In genomic region chr10:46052791-46053375, GRCh38 we compare ENCODE assay signal across 20 cellular contexts. TPM values are rescaled to one million over a fixed set of nuclear protein-coding genes. Genes with fewer than 3 reads are reported as not detected.
"Had no signal": no experiment of that assay in that cellular context is flagged by ENCODE, and none has a peak within 500 bp of the region (broad histone marks: within the 10 kb centered on the region; RNA-seq: fewer than 3 reads in every experiment).

No MANE protein-coding gene starts in this region.

- H3K4me3 ChIP-seq: breast epithelium, dorsolateral prefrontal cortex, gastroesophageal sphincter, lung, testis had no signal

- H3K27ac ChIP-seq: breast epithelium, dorsolateral prefrontal cortex, gastroesophageal sphincter, testis had no signal

- H3K27ac Mint-ChIP-seq: activated CD4-positive, alpha-beta memory T cell treated with anti-CD3 and anti-CD28 coated beads for 36 hours; activated naive CD8-positive, alpha-beta T cell treated with anti-CD3 and anti-CD28 coated beads, Interleukin-2, amount 10 ng/mL, durations not matched to agents 7 days and 5 days; natural killer cell had no signal

- H3K4me3 Mint-ChIP-seq: activated CD4-positive, alpha-beta memory T cell treated with anti-CD3 and anti-CD28 coated beads for 36 hours; activated naive CD8-positive, alpha-beta T cell treated with anti-CD3 and anti-CD28 coated beads, Interleukin-2, amount 10 ng/mL, durations not matched to agents 7 days and 5 days; natural killer cell; stimulated activated naive CD8-positive, alpha-beta T cell treated with anti-CD3 and anti-CD28 coated beads, Interleukin-15, amount 100 ng/mL, for 72 hours had no signal

- H3K27me3 ChIP-seq: breast epithelium, testis had no signal

- H3K27me3 Mint-ChIP-seq: activated CD4-positive, alpha-beta memory T cell treated with anti-CD3 and anti-CD28 coated beads for 36 hours; stimulated activated naive CD8-positive, alpha-beta T cell treated with anti-CD3 and anti-CD28 coated beads, Interleukin-15, amount 100 ng/mL, for 72 hours had no signal

- DNase-seq: activated CD4-positive, alpha-beta memory T cell treated with anti-CD3 and anti-CD28 coated beads for 36 hours; activated gamma-delta T cell treated with Interleukin-2 at 50 U/mL for 16 hours; activated naive CD8-positive, alpha-beta T cell treated with anti-CD3 and anti-CD28 coated beads, Interleukin-2, amount 10 ng/mL, durations not matched to agents 7 days and 5 days; activated T-cell treated with anti-CD3 and anti-CD28 coated beads, Interleukin-2, amount 50 U/mL, for 48 hours; aorta; dorsolateral prefrontal cortex; hypothalamus; left cardiac atrium; natural killer cell; stimulated activated CD4-positive, alpha-beta T cell treated with anti-CD3 and anti-CD28 coated beads, Interleukin-4, amount 100 ng/mL, for 1 hour; stimulated activated CD8-positive, alpha-beta memory T cell treated with anti-CD3 and anti-CD28 coated beads, Interleukin-4, amount 100 ng/mL, for 48 hours; stimulated activated naive CD8-positive, alpha-beta T cell treated with anti-CD3 and anti-CD28 coated beads, Interleukin-15, amount 100 ng/mL, for 72 hours; T-helper 9 cell; testis had no signal

- H3K4me1 ChIP-seq: breast epithelium, gastroesophageal sphincter, testis had no signal

- H3K4me1 Mint-ChIP-seq: stimulated activated naive CD8-positive, alpha-beta T cell treated with anti-CD3 and anti-CD28 coated beads, Interleukin-15, amount 100 ng/mL, for 72 hours had no signal

- H3K9me3 ChIP-seq: testis had no signal

- H3K36me3 ChIP-seq: breast epithelium, gastroesophageal sphincter had no signal

- ATAC-seq: gastroesophageal sphincter; left cardiac atrium; natural killer cell; stimulated activated naive CD8-positive, alpha-beta T cell treated with anti-CD3 and anti-CD28 coated beads, Interleukin-15, amount 100 ng/mL, for 72 hours had no signal

RNA-seq across cellular contexts. Expression of gene MSMB, which starts 6.8 kb away (rescaled TPM):
- total RNA-seq: activated CD4-positive, alpha-beta memory T cell treated with anti-CD3 and anti-CD28 coated beads for 36 hours; activated naive CD8-positive, alpha-beta T cell treated with anti-CD3 and anti-CD28 coated beads, Interleukin-2, amount 10 ng/mL, durations not matched to agents 7 days and 5 days; aorta; dorsolateral prefrontal cortex; fibroblast of lung; left cardiac atrium; natural killer cell; omental fat pad; pulmonary artery endothelial cell had no signal
- polyA plus RNA-seq: aorta, fibroblast of lung had no signal
